Comparison of ENCODE assay signal across 8 cellular contexts in the genomic region with DNA sequence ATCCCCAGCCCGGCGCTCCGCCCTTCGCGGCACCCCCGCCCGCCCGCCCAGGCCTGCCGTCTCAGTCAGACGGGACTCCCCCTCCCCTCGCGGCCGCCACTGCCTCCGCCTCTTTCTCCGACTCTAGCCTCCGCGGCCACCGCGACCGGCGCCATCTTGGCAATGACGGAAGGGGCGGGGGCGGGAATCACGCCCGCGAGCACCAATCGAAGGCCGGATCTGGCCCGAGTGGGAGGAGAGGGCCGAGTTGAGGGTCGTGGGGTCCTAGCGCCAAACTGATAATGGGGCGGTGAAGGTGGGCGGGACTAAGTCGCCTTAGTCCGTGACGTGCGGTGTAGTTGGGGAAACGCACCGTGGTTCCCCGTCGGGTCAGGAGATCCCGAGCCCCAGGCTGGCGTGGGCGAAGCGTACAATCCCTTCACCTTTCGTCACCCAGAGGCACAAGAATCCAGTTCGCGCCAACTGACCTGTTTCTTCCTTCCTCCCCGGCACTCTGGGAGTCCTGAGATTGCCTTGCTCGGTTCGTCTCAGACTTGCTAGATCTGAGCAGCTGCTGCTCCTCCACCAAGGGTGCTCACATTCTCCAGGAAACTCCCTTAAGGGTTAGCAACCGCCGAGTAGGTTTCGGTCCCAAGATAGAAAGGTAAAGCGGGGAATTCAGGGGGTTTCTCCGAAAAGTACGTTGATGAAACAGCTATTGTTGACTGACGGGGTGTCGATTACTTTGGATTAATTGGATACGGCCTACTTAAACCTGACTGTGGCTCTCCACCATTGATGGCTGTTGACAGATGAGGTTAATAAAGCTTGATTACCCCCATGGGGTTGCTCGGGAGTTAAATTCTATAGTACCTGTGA. TPM values are rescaled to one million over a fixed set of nuclear protein-coding genes. Genes with fewer than 3 reads are reported as not detected.
DNase-seq lines count a peak whose midpoint lies in the region; ATAC-seq and TF ChIP-seq lines count a peak whose summit lies in the region.

Gene DENND4A, minus strand, starts transcription at position 164 of the 858 bp plus-strand sequence. CDS start 35,843 bp downstream, outside the sequence.

- 2% methylated on average over 61 of the region's 63 CpGs for WGBS in HUES64

- no peaks in the 10 kb centered on the region for H3K9me3 Mint-ChIP-seq in Calu3 (ENCODE audit: low read depth, unreplicated experiment)
- no peaks in the 10 kb centered on the region for H3K9me3 Mint-ChIP-seq in endothelial cell (ENCODE audit: unreplicated experiment)

- peak; percentile 79 for ATAC-seq in GM21447 (IDR thresholded peaks at IDR 0.05; ENCODE audit: unreplicated experiment)

- peak within 1 kb of the TSS; percentile 90 for H3K4me3 Mint-ChIP-seq in Calu3 (ENCODE audit: low read depth, unreplicated experiment)
- H3K4me3 Mint-ChIP-seq in endothelial cell (ENCODE audit: unreplicated experiment) = peak within 1 kb of the TSS; percentile 97

- H2AFZ ChIP-seq in OCI-LY1 (ENCODE audit: low read length) = peak within 1 kb of the TSS; percentile 43; the same call in 1 of the 2 replicates

- peaks cover 14% of the 10 kb centered on the region for H3K4me1 ChIP-seq in HUES64 (ENCODE audit: insufficient read depth, low read length)
- H3K4me1 ChIP-seq in OCI-LY1 (ENCODE audit: insufficient read depth, low read length, severe bottlenecking) = peaks cover 44% of the 10 kb centered on the region

- H3K4me1 Mint-ChIP-seq in Calu3 (ENCODE audit: low read depth, unreplicated experiment) = peaks cover 36% of the 10 kb centered on the region
- H3K4me1 Mint-ChIP-seq in endothelial cell (ENCODE audit: unreplicated experiment) = peaks cover 34% of the 10 kb centered on the region

- no peaks in the 10 kb centered on the region for H3K9me2 ChIP-seq in OCI-LY1 (ENCODE audit: low read depth, low read length)

- H3F3A ChIP-seq in OCI-LY1 (ENCODE audit: insufficient read depth, low read length) = no peaks in the 10 kb centered on the region

- H3K27ac ChIP-seq in HUES64 (ENCODE audit: low read depth, low read length) (peak within 1 kb of the TSS; percentile 85; the same call in 1 of the 2 replicates), OCI-LY1 (ENCODE audit: low read depth, low read length, poor library complexity, severe bottlenecking) (peak within 1 kb of the TSS; percentile 77)

- H3K27me3 Mint-ChIP-seq in Calu3 (ENCODE audit: unreplicated experiment) (no peaks in the 10 kb centered on the region), endothelial cell (ENCODE audit: unreplicated experiment) (peaks cover 2% of the 10 kb centered on the region)

- H3K9ac ChIP-seq in HUES64 (ENCODE audit: low read depth, low read length) (peak within 1 kb of the TSS; percentile 77), OCI-LY1 (ENCODE audit: low read length) (peak within 1 kb of the TSS; percentile 91)

- peak within 1 kb of the TSS; percentile 87 for H3K4me2 ChIP-seq in OCI-LY1 (ENCODE audit: low read length)

- DNase-seq in Calu3 (peak; percentile 98), endothelial cell (ENCODE audit: low spot score) (peak; percentile 98), midbrain (lab: John Stamatoyannopoulos, UW) (peak; percentile 97)
- DNase-seq in activated CD8-positive, alpha-beta memory T cell treated with anti-CD3 and anti-CD28 coated beads, Interleukin-2, amount 50 U/mL, for 48 hours = peak; percentile 98
- peak; percentile 98 to 99 for DNase-seq in stimulated activated CD8-positive, alpha-beta memory T cell treated with anti-CD3 and anti-CD28 coated beads, Interleukin-2, amount 100 ng/mL, for 1 hour (ENCODE audit: low read depth in 2 of 2)

- no peaks in the 10 kb centered on the region for H4K20me1 ChIP-seq in OCI-LY1 (ENCODE audit: insufficient read depth, low read length)

- H3K27ac Mint-ChIP-seq in Calu3 (ENCODE audit: unreplicated experiment) = peak within 1 kb of the TSS; percentile 95
- peak within 1 kb of the TSS; percentile 98 for H3K27ac Mint-ChIP-seq in endothelial cell (ENCODE audit: unreplicated experiment)

- H3K4me3 ChIP-seq in HUES64 (ENCODE audit: low read length) = peak within 1 kb of the TSS; percentile 84
- peak within 1 kb of the TSS; percentile 91 for H3K4me3 ChIP-seq in OCI-LY1 (ENCODE audit: low read depth, low read length, poor library complexity, severe bottlenecking)

- H3K36me3 Mint-ChIP-seq in Calu3 (ENCODE audit: insufficient read depth, unreplicated experiment) (peaks cover 25% of the 10 kb centered on the region), endothelial cell (ENCODE audit: low read depth, unreplicated experiment) (no peaks in the 10 kb centered on the region)

- TF ChIP-seq CTCF in Calu3 (IDR thresholded peaks at IDR 0.05; ENCODE audit: unreplicated experiment) = no peak
- TF ChIP-seq CTCF in OCI-LY1 (IDR thresholded peaks at IDR 0.05; ENCODE audit: low read length) = no peak
- no peak for TF ChIP-seq CTCF in endothelial cell (IDR thresholded peaks at IDR 0.05; ENCODE audit: unreplicated experiment)

- peaks cover 42% of the 10 kb centered on the region for H3K79me2 ChIP-seq in OCI-LY1 (ENCODE audit: insufficient read depth, low read length)

- intact Hi-C loops in Calu3 (cut with micrococcal nuclease; ENCODE audit: unreplicated experiment) = no loop called here

- BruUV-seq in Calu3 (replicated peaks; lab: Mats Ljungman, UMichigan) = TSS peak; percentile 97

- H3K36me3 ChIP-seq in HUES64 (ENCODE audit: insufficient read depth, low read length) (no peaks in the 10 kb centered on the region), OCI-LY1 (ENCODE audit: insufficient read depth, low read length) (no peaks in the 10 kb centered on the region)

- H3K27me3 ChIP-seq in HUES64 (ENCODE audit: insufficient read depth, low read length) (peaks cover 12% of the 10 kb centered on the region), OCI-LY1 (ENCODE audit: insufficient read depth, low read length) (no peaks in the 10 kb centered on the region)

- CTCF ChIA-PET in Calu3 (lab: Charles Lee) = interaction anchor here (0.6 to 1.6 kb wide), 5 partner anchors 26 to 80 kb away, joined by 5 to 8 read pairs (median 5); no protein-coding TSS in a partner anchor

- H3K9me3 ChIP-seq in HUES64 (ENCODE audit: insufficient read depth, low read depth, low read length) (no peaks in the 10 kb centered on the region), OCI-LY1 (ENCODE audit: low read length) (no peaks in the 10 kb centered on the region)

RNA-seq across cellular contexts. Expression of gene DENND4A, which starts in this region (rescaled TPM):
- total RNA-seq in Calu3 (2022) (26.0 and 26.6 TPM in 2 replicates), endothelial cell (ENCODE audit: unreplicated experiment) (17.1 TPM)
- 3.2 TPM for polyA plus RNA-seq in HUES64 (2013, experiment 1 of 2)
- polyA plus RNA-seq in HUES64 (2013, experiment 2 of 2) = 3.9 TPM

Comparison
In these comparisons a context has a peak if more than half of its experiments do, and no peak if none do; other contexts are left out.
1. Peak in every context shown above with its lines: DNase-seq, ATAC-seq, H3K4me3 ChIP-seq and H3K27ac ChIP-seq.